Comparison of ENCODE assay signal across 1 cellular context in the genomic region with DNA sequence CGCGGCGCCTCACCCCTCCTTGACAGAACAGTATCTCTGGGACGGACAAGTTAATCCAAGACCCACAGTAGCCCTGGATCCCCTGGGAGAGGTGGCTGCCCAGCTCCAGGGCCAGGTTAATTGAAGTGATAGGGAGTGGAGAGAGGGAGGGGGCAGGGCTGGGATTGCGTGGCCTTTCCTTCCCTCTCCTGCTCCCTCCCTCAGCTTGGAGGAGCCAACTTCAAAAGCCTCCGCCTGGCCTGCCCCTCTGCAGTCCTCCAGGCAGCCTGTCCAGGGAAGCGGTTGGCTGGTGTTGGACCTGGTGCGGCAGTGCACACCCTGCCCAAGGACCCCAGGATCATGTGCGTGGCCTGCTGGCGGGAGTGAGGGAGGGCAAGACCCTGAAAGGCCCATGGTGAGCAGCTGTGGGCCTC.
A peak's percentile ranks its signal among the peaks of the same experiment; 100 is the strongest.
TF ChIP-seq lines count a peak whose summit lies in the region.

TSS of gene C20orf204 (plus strand) at position 250 of the 413 bp plus-strand sequence. CDS start at position 392, 142 bp downstream.

TF ChIP-seq in HEK293, 187 proteins besides CTCF, POLR2A, EP300 and RAD21 (continued from another document):
- TF ChIP-seq ZBTB10 (tag by site-specific recombination; IDR thresholded peaks at IDR 0.05) (no peak; the same call in 1 of the 2 replicates), ZNF311 (tag by site-specific recombination; IDR thresholded peaks at IDR 0.05; ENCODE audit: borderline replicate concordance) (no peak), ZNF335 (tag by site-specific recombination; conservative IDR thresholded peaks at IDR 0.05) (no peak), ZSCAN4 (tag by site-specific recombination; IDR thresholded peaks at IDR 0.05) (no peak), ZNF768 (tag by site-specific recombination; IDR thresholded peaks at IDR 0.05) (no peak), ZSCAN16 (tag by site-specific recombination; IDR thresholded peaks at IDR 0.05) (no peak), ZNF398 (tag by site-specific recombination; IDR thresholded peaks at IDR 0.05) (0 out of 2 replicates have a peak, but pooled peaks have one; percentile 22), ZBTB20 (tag by site-specific recombination; IDR thresholded peaks at IDR 0.05) (no peak), ZNF174 (tag by site-specific recombination; IDR thresholded peaks at IDR 0.05) (no peak), WT1 (tag by site-specific recombination; IDR thresholded peaks at IDR 0.05) (peak; percentile 37; the same call in 1 of the 2 replicates), ZNF510 (tag by site-specific recombination; IDR thresholded peaks at IDR 0.05; ENCODE audit: insufficient replicate concordance) (no peak), ZNF37A (tag by site-specific recombination; IDR thresholded peaks at IDR 0.05) (no peak), ZNF664 (tag by site-specific recombination; IDR thresholded peaks at IDR 0.05) (no peak), FEZF1 (tag by site-specific recombination; IDR thresholded peaks at IDR 0.05) (no peak), ZNF184 (tag by site-specific recombination; IDR thresholded peaks at IDR 0.05) (no peak), ZNF19 (tag by site-specific recombination; IDR thresholded peaks at IDR 0.05; ENCODE audit: low read depth) (no peak), SCRT2 (tag by site-specific recombination; IDR thresholded peaks at IDR 0.05) (no peak), ZNF560 (tag by site-specific recombination; IDR thresholded peaks at IDR 0.05; ENCODE audit: borderline replicate concordance) (no peak), MYNN (tag by site-specific recombination; IDR thresholded peaks at IDR 0.05; ENCODE audit: borderline replicate concordance) (no peak), ZNF248 (tag by site-specific recombination; IDR thresholded peaks at IDR 0.05) (no peak), ZBTB17 (tag by site-specific recombination; IDR thresholded peaks at IDR 0.05) (peak; percentile 36)
- TF ChIP-seq, protein P1, sequence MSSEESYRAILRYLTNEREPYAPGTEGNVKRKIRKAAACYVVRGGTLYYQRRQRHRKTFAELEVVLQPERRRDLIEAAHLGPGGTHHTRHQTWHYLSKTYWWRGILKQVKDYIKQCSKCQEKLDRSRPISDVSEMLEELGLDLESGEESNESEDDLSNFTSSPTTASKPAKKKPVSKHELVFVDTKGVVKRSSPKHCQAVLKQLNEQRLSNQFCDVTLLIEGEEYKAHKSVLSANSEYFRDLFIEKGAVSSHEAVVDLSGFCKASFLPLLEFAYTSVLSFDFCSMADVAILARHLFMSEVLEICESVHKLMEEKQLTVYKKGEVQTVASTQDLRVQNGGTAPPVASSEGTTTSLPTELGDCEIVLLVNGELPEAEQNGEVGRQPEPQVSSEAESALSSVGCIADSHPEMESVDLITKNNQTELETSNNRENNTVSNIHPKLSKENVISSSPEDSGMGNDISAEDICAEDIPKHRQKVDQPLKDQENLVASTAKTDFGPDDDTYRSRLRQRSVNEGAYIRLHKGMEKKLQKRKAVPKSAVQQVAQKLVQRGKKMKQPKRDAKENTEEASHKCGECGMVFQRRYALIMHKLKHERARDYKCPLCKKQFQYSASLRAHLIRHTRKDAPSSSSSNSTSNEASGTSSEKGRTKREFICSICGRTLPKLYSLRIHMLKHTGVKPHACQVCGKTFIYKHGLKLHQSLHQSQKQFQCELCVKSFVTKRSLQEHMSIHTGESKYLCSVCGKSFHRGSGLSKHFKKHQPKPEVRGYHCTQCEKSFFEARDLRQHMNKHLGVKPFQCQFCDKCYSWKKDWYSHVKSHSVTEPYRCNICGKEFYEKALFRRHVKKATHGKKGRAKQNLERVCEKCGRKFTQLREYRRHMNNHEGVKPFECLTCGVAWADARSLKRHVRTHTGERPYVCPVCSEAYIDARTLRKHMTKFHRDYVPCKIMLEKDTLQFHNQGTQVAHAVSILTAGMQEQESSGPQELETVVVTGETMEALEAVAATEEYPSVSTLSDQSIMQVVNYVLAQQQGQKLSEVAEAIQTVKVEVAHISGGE (tag by site-specific recombination; conservative IDR thresholded peaks at IDR 0.05; ENCODE audit: low read depth) = no peak
- TF ChIP-seq, protein P2, sequence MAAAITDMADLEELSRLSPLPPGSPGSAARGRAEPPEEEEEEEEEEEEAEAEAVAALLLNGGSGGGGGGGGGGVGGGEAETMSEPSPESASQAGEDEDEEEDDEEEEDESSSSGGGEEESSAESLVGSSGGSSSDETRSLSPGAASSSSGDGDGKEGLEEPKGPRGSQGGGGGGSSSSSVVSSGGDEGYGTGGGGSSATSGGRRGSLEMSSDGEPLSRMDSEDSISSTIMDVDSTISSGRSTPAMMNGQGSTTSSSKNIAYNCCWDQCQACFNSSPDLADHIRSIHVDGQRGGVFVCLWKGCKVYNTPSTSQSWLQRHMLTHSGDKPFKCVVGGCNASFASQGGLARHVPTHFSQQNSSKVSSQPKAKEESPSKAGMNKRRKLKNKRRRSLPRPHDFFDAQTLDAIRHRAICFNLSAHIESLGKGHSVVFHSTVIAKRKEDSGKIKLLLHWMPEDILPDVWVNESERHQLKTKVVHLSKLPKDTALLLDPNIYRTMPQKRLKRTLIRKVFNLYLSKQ (tag by site-specific recombination; IDR thresholded peaks at IDR 0.05; ENCODE audit: borderline replicate concordance) = no peak
- TF ChIP-seq, protein P3, sequence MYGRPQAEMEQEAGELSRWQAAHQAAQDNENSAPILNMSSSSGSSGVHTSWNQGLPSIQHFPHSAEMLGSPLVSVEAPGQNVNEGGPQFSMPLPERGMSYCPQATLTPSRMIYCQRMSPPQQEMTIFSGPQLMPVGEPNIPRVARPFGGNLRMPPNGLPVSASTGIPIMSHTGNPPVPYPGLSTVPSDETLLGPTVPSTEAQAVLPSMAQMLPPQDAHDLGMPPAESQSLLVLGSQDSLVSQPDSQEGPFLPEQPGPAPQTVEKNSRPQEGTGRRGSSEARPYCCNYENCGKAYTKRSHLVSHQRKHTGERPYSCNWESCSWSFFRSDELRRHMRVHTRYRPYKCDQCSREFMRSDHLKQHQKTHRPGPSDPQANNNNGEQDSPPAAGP (tag by site-specific recombination; IDR thresholded peaks at IDR 0.05) = peak; percentile 89
